ENCODE assay signal across 8 cellular contexts in the genomic region with DNA sequence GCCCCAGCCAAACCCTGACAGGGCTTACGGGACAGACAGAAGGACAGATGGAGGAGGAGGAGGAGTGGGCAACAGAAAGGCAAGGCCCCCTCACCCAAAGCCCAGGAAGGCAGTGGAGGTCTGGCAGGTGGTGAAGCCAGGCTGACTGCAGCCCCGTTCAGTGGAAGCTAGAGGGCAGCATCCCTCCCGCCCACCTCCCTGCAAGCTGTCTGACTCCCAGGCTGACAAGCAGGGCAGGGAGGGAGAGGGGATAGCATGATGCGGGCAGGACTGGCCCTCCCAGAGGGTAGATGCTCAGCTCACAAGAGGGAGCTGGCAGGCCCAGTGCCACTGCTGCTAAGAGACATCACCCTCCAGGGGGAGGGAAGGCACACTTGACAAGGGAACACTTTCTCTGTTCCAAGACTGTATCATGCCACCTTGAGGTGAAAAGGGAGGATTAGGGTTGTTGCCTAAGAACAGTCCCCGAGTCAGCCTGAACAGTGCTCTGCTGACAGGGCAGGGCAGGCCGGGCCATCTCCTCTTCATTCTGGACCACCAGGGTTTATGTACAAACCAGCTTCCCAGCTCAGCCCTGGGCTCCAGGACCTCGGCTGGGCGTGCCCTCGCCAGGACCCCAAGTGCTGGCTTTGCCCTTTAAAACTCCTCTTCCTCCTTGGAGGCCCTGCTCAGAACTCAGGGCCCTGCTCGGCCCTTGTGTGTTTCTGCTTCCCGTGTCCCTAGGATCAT.
DNase-seq lines count a peak whose midpoint lies in the region; ATAC-seq lines count a peak whose summit lies in the region.

No MANE protein-coding gene starts in this region.

- H3K4me3 ChIP-seq in skeletal muscle cell (ENCODE audit: low read depth, low read length), result no peak overlapping the region

- DNase-seq in DMS53 treated with DMSO at 0.1 percent for 48 hours (lab: John Stamatoyannopoulos, UW; ENCODE audit: unreplicated experiment) (peak; percentile 35), SHP77 (lab: John Stamatoyannopoulos, UW) (peak; percentile 54 to 80), left ventricle myocardium superior (peak; percentile 50), skeletal muscle cell (ENCODE audit: low read depth) (peak; percentile 17), NCI-H1105 (lab: John Stamatoyannopoulos, UW) (no peak)
- DNase-seq in activated naive CD8-positive, alpha-beta T cell treated with anti-CD3 and anti-CD28 coated beads, Interleukin-2, amount 10 ng/mL, durations not matched to agents 7 days and 5 days, result peak; percentile 70

- H3K4me3 Mint-ChIP-seq in activated naive CD8-positive, alpha-beta T cell treated with anti-CD3 and anti-CD28 coated beads, Interleukin-2, amount 10 ng/mL, durations not matched to agents 7 days and 5 days, result no peak overlapping the region

- no peaks in the 10 kb centered on the region for H3K27me3 Mint-ChIP-seq in activated naive CD8-positive, alpha-beta T cell treated with anti-CD3 and anti-CD28 coated beads, Interleukin-2, amount 10 ng/mL, durations not matched to agents 7 days and 5 days

- H3K36me3 Mint-ChIP-seq in activated naive CD8-positive, alpha-beta T cell treated with anti-CD3 and anti-CD28 coated beads, Interleukin-2, amount 10 ng/mL, durations not matched to agents 7 days and 5 days, result no peaks in the 10 kb centered on the region

- peaks cover 2% of the 10 kb centered on the region for H3K4me1 Mint-ChIP-seq in activated naive CD8-positive, alpha-beta T cell treated with anti-CD3 and anti-CD28 coated beads, Interleukin-2, amount 10 ng/mL, durations not matched to agents 7 days and 5 days

- H3K9me3 Mint-ChIP-seq in activated naive CD8-positive, alpha-beta T cell treated with anti-CD3 and anti-CD28 coated beads, Interleukin-2, amount 10 ng/mL, durations not matched to agents 7 days and 5 days, result no peaks in the 10 kb centered on the region

- POLR2A ChIA-PET in activated naive CD8-positive, alpha-beta T cell treated with anti-CD3 and anti-CD28 coated beads, Interleukin-2, amount 10 ng/mL, durations not matched to agents 7 days and 5 days (lab: Charles Lee), result interaction anchor here (1.4 to 1.7 kb wide), 3 partner anchors 66 to 84 kb away, joined by 3 to 5 read pairs (median 4); a partner anchor contains a TSS

- ATAC-seq in GM19467 (IDR thresholded peaks at IDR 0.05; ENCODE audit: unreplicated experiment) (peak; percentile 78), HG03521 (IDR thresholded peaks at IDR 0.05; ENCODE audit: unreplicated experiment) (peak; percentile 50), left ventricle myocardium superior (peak; percentile 69)
- ATAC-seq in activated naive CD8-positive, alpha-beta T cell treated with anti-CD3 and anti-CD28 coated beads, Interleukin-2, amount 10 ng/mL, durations not matched to agents 7 days and 5 days (ENCODE audit: low read depth), result peak; percentile 73

- intact Hi-C loops in left ventricle myocardium superior (cut with micrococcal nuclease), result no loop called here

- no peak overlapping the region for H3K27ac Mint-ChIP-seq in activated naive CD8-positive, alpha-beta T cell treated with anti-CD3 and anti-CD28 coated beads, Interleukin-2, amount 10 ng/mL, durations not matched to agents 7 days and 5 days
